11 cellular contexts compared by ENCODE assay signal in the genomic region with DNA sequence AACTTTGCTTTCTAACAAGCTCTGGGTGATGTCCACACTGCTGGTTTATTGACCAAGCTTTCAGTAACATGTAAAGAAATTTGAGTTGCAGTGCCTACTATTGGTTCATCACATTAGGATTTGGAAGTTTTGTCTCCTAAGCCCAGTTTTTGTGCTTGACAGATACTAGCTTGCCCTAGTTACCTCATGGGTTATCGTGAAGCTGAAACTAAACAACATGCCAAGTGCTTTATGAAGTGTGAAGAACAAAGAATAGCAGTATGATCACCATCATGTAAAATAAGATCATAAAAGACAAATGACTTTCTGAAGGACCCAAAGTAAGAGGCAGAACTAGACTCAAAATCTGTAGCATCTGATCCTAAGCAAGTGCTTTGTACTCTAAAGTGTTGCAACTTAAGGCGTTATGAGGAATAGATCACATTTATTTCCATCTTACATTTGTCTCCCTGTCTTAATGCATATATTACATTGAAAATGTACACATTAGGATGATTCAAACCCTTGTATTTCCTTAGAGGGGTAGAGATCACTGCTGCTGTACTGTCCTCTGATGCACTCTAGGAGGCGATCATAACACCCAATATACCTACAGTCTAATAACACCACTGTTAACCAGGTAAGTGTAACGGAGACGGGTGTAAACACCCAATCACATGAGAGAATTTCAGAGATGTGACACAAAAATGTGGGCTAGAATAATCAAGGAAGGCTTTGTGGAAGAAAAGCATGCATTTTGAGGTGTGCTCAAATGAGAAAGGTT.
A peak's percentile ranks its signal among the peaks of the same experiment; 100 is the strongest.
DNase-seq lines count a peak whose midpoint lies in the region; ATAC-seq and TF ChIP-seq lines count a peak whose summit lies in the region.
"Had no signal": no experiment of that assay in that cellular context is flagged by ENCODE, and none has a peak within 500 bp of the region (broad histone marks: within the 10 kb centered on the region; RNA-seq: fewer than 3 reads in every experiment).

No MANE protein-coding gene starts in this region.

- no peaks in the 10 kb centered on the region; the same call in 1 of the 2 replicates for H3K4me1 ChIP-seq in GM23338 (ENCODE audit: insufficient read depth)
- no peaks in the 10 kb centered on the region for H3K4me1 ChIP-seq in iPS DF 6.9 (ENCODE audit: control insufficient read depth, insufficient read depth, low read length)
- H3K4me1 ChIP-seq: tibial nerve had no signal

- H3K27me3 ChIP-seq in GM23338 (ENCODE audit: insufficient read depth) (no peaks in the 10 kb centered on the region), iPS DF 6.9 (ENCODE audit: control insufficient read depth, insufficient read depth, low read length) (no peaks in the 10 kb centered on the region)
- H3K27me3 ChIP-seq: tibial nerve had no signal

- WGBS in iPS DF 6.9 (ENCODE audit: insufficient coverage, insufficient read length): no CpG with 5 or more reads among the region's 5 CpGs

- H3K27ac Mint-ChIP-seq in GM23338: no peak overlapping the region

- H3K27ac ChIP-seq in GM23338 (ENCODE audit: low read depth) (no peak overlapping the region), iPS DF 6.9 (ENCODE audit: low read length) (no peak overlapping the region)
- H3K27ac ChIP-seq: coronary artery, tibial nerve had no signal

- peak; percentile 60 for TF ChIP-seq CTCF in GM12873 (IDR thresholded peaks at IDR 0.05; ENCODE audit: insufficient read depth, low read depth, low read length, missing control alignments)
- peak; percentile 60 to 67 for TF ChIP-seq CTCF in GM23338 (conservative IDR thresholded peaks at IDR 0.05; ENCODE audit: low read depth in 2 of 2)
- peak; percentile 44 for TF ChIP-seq CTCF in LNCaP clone FGC (IDR thresholded peaks at IDR 0.05; ENCODE audit: control insufficient read depth, extremely low read depth, insufficient read depth)

- H3K79me2 ChIP-seq in GM23338 (replicated peaks; ENCODE audit: insufficient read depth): no peaks in the 10 kb centered on the region

- no peaks in the 10 kb centered on the region for H3K9me2 ChIP-seq in GM23338 (ENCODE audit: insufficient read depth)

- peaks cover 12% of the 10 kb centered on the region; the same call in 2 of the 3 replicates for H3K4me1 Mint-ChIP-seq in GM23338

- ATAC-seq in GM23338 (peak; percentile 98), HG03378 (IDR thresholded peaks at IDR 0.05; ENCODE audit: unreplicated experiment) (no peak)

- DNase-seq in GM23338 (ENCODE audit: low spot score) (peak; percentile 55), LNCaP clone FGC (ENCODE audit: low read depth) (no peak), iPS DF 6.9 (ENCODE audit: low read depth, low spot score) (peak; percentile 27), inferior parietal cortex (ENCODE audit: extremely low spot score) (no peak), NCI-H1092 treated with DMSO at 0.1 percent for 48 hours (lab: John Stamatoyannopoulos, UW) (no peak)
- no peak for DNase-seq in stimulated activated CD8-positive, alpha-beta memory T cell treated with anti-CD3 and anti-CD28 coated beads, Interleukin-4, amount 100 ng/mL, for 48 hours

- H2AFZ ChIP-seq in GM23338: no peak overlapping the region

- no peak overlapping the region for H3K4me3 Mint-ChIP-seq in GM23338

- H4K20me1 ChIP-seq in GM23338 (replicated peaks; ENCODE audit: insufficient read depth): no peaks in the 10 kb centered on the region

- H3K4me3 ChIP-seq in GM23338 (no peak overlapping the region), LNCaP clone FGC (ENCODE audit: low read depth, low read length) (no peak overlapping the region), iPS DF 6.9 (ENCODE audit: low read length) (no peak overlapping the region)
- H3K4me3 ChIP-seq: coronary artery, smooth muscle cell, tibial nerve had no signal

- peaks cover 3% of the 10 kb centered on the region for H3K27me3 Mint-ChIP-seq in GM23338 (ENCODE audit: insufficient read depth, low read depth, poor library complexity)

- H3F3A ChIP-seq in GM23338 (replicated peaks; ENCODE audit: low read depth): no peaks in the 10 kb centered on the region

- H3K4me2 ChIP-seq in GM23338: no peak overlapping the region
- H3K4me2 ChIP-seq: smooth muscle cell had no signal

- no peaks in the 10 kb centered on the region for H3K36me3 Mint-ChIP-seq in GM23338 (ENCODE audit: low read depth)

- H3K9me3 ChIP-seq in iPS DF 6.9 (ENCODE audit: control insufficient read depth, insufficient read depth, low read length): no peaks in the 10 kb centered on the region

- peaks cover 10% of the 10 kb centered on the region; the same call in 1 of the 3 replicates for H3K9me3 Mint-ChIP-seq in GM23338

- H3K36me3 ChIP-seq in GM23338 (ENCODE audit: insufficient read depth): no peaks in the 10 kb centered on the region
- no peaks in the 10 kb centered on the region for H3K36me3 ChIP-seq in iPS DF 6.9 (ENCODE audit: control insufficient read depth, insufficient read depth, low read length)
- H3K36me3 ChIP-seq: tibial nerve had no signal

TF ChIP-seq in GM23338, 12 proteins besides CTCF, POLR2A, EP300 and RAD21 (continues in another document):
- TF ChIP-seq, protein P1, sequence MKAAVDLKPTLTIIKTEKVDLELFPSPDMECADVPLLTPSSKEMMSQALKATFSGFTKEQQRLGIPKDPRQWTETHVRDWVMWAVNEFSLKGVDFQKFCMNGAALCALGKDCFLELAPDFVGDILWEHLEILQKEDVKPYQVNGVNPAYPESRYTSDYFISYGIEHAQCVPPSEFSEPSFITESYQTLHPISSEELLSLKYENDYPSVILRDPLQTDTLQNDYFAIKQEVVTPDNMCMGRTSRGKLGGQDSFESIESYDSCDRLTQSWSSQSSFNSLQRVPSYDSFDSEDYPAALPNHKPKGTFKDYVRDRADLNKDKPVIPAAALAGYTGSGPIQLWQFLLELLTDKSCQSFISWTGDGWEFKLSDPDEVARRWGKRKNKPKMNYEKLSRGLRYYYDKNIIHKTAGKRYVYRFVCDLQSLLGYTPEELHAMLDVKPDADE (IDR thresholded peaks at IDR 0.05): no peak
- no peak for TF ChIP-seq ZNF114 (CRISPR knock-in tag; IDR thresholded peaks at IDR 0.05)
- no peak for TF ChIP-seq STAT1 (IDR thresholded peaks at IDR 0.05; ENCODE audit: unreplicated experiment)
- TF ChIP-seq POLR2AphosphoS5 (IDR thresholded peaks at IDR 0.05; ENCODE audit: low read depth): no peak
- no peak for TF ChIP-seq EZH2phosphoT487 (IDR thresholded peaks at IDR 0.05; ENCODE audit: unreplicated experiment)
- no peak for TF ChIP-seq JUNB (IDR thresholded peaks at IDR 0.05; ENCODE audit: unreplicated experiment)
- no peak for TF ChIP-seq NANOG (IDR thresholded peaks at IDR 0.05; ENCODE audit: borderline replicate concordance)
- TF ChIP-seq, protein P2, sequence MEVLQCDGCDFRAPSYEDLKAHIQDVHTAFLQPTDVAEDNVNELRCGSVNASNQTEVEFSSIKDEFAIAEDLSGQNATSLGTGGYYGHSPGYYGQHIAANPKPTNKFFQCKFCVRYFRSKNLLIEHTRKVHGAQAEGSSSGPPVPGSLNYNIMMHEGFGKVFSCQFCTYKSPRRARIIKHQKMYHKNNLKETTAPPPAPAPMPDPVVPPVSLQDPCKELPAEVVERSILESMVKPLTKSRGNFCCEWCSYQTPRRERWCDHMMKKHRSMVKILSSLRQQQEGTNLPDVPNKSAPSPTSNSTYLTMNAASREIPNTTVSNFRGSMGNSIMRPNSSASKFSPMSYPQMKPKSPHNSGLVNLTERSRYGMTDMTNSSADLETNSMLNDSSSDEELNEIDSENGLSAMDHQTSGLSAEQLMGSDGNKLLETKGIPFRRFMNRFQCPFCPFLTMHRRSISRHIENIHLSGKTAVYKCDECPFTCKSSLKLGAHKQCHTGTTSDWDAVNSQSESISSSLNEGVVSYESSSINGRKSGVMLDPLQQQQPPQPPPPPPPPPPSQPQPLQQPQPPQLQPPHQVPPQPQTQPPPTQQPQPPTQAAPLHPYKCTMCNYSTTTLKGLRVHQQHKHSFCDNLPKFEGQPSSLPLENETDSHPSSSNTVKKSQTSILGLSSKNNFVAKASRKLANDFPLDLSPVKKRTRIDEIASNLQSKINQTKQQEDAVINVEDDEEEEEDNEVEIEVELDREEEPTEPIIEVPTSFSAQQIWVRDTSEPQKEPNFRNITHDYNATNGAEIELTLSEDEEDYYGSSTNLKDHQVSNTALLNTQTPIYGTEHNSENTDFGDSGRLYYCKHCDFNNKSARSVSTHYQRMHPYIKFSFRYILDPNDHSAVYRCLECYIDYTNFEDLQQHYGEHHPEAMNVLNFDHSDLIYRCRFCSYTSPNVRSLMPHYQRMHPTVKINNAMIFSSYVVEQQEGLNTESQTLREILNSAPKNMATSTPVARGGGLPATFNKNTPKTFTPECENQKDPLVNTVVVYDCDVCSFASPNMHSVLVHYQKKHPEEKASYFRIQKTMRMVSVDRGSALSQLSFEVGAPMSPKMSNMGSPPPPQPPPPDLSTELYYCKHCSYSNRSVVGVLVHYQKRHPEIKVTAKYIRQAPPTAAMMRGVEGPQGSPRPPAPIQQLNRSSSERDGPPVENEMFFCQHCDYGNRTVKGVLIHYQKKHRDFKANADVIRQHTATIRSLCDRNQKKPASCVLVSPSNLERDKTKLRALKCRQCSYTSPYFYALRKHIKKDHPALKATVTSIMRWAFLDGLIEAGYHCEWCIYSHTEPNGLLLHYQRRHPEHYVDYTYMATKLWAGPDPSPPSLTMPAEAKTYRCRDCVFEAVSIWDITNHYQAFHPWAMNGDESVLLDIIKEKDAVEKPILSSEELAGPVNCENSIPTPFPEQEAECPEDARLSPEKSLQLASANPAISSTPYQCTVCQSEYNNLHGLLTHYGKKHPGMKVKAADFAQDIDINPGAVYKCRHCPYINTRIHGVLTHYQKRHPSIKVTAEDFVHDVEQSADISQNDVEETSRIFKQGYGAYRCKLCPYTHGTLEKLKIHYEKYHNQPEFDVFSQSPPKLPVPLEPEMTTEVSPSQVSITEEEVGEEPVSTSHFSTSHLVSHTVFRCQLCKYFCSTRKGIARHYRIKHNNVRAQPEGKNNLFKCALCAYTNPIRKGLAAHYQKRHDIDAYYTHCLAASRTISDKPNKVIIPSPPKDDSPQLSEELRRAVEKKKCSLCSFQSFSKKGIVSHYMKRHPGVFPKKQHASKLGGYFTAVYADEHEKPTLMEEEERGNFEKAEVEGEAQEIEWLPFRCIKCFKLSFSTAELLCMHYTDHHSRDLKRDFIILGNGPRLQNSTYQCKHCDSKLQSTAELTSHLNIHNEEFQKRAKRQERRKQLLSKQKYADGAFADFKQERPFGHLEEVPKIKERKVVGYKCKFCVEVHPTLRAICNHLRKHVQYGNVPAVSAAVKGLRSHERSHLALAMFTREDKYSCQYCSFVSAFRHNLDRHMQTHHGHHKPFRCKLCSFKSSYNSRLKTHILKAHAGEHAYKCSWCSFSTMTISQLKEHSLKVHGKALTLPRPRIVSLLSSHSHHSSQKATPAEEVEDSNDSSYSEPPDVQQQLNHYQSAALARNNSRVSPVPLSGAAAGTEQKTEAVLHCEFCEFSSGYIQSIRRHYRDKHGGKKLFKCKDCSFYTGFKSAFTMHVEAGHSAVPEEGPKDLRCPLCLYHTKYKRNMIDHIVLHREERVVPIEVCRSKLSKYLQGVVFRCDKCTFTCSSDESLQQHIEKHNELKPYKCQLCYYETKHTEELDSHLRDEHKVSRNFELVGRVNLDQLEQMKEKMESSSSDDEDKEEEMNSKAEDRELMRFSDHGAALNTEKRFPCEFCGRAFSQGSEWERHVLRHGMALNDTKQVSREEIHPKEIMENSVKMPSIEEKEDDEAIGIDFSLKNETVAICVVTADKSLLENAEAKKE (CRISPR knock-in tag; IDR thresholded peaks at IDR 0.05): no peak
- no peak for TF ChIP-seq EZH2 (IDR thresholded peaks at IDR 0.05; ENCODE audit: low read depth, unreplicated experiment)

Comparison
In these comparisons a context has a peak if more than half of its experiments do, and no peak if none do; other contexts are left out.
1. DNase-seq: peak in GM23338 (single experiment) and iPS DF 6.9 (single experiment); none in LNCaP clone FGC (single experiment), inferior parietal cortex (single experiment), NCI-H1092 treated with DMSO at 0.1 percent for 48 hours (single experiment) and stimulated activated CD8-positive, alpha-beta memory T cell treated with anti-CD3 and anti-CD28 coated beads, Interleukin-4, amount 100 ng/mL, for 48 hours (single experiment).
2. Peak in every context shown above with its lines, with median percentiles within 50 percentile points of each other: CTCF ChIP-seq.